Comparison of ENCODE assay signal across 1 cellular context in the genomic region with DNA sequence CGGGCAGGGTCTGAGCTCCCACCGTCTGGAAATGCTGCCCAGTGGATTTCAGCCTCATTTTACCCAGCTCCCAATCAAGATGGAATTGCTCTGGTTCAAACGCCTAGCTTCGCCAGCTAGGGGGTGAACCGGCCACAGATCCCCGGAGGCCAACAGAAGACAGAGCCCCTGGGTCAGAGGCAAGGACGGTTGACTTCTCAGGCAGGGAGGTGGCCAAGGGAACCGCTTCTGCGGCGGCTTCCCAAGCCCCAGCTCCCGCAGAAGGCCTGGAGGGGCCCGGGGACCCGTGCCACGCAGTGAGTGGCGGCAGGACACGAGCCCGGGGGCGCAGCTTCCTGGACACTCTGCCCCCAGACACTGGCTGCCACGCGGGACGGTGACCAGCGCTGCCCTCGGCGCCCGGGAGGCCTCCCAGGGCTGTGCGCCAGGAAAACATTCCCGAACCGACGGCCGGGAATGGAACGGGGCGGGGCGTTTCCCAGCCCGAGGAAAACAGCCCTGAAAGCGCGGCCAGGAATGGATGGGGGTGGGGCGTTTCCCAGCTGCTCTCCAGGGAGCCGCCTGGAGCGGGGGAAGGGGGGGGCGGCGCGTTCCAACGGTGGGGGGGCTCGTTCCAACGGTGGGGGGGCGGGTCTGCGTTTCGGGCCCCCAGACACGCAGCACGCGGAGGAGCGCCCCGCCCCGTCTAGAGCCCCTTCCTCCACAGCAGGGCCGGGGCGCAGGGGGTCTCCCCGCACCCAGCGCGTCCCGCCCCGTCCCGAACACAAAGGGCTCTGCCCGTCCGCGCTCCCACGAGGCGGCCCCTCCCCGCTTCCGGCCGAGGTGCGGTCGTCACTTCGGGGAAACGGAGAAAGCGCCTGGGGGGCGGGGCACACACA.
TF ChIP-seq lines count a peak whose summit lies in the region.

No MANE protein-coding gene starts in this region.

TF ChIP-seq in HepG2, 621 proteins besides CTCF, POLR2A, EP300 and RAD21 (continued from another document and continues in another):
- TF ChIP-seq ZNF644 (CRISPR knock-in tag; IDR thresholded peaks at IDR 0.05; ENCODE audit: low read depth) (no peak), ZBTB3 (CRISPR knock-in tag; IDR thresholded peaks at IDR 0.05; ENCODE audit: borderline replicate concordance, low read depth) (peak; percentile 61; the same call in 1 of the 2 replicates), JDP2 (CRISPR knock-in tag; IDR thresholded peaks at IDR 0.05; ENCODE audit: borderline replicate concordance) (no peak), BATF2 (CRISPR knock-in tag; IDR thresholded peaks at IDR 0.05) (peak; percentile 48; the same call in 1 of the 2 replicates), AKNA (CRISPR knock-in tag; IDR thresholded peaks at IDR 0.05; ENCODE audit: borderline replicate concordance) (no peak), CREB1 (IDR thresholded peaks at IDR 0.05) (peak; percentile 50; the same call in 1 of the 2 replicates), CREB1 (CRISPR knock-in tag; IDR thresholded peaks at IDR 0.05) (peak; percentile 76; the same call in 1 of the 2 replicates), TBL1XR1 (IDR thresholded peaks at IDR 0.05; ENCODE audit: borderline replicate concordance, low read length, partially characterized antibody) (no peak), SATB2 (CRISPR knock-in tag; IDR thresholded peaks at IDR 0.05) (no peak), CBX1 (IDR thresholded peaks at IDR 0.05; ENCODE audit: low read depth) (no peak), AHR (CRISPR knock-in tag; IDR thresholded peaks at IDR 0.05) (no peak), LCORL (IDR thresholded peaks at IDR 0.05) (no peak), LCORL (CRISPR knock-in tag; IDR thresholded peaks at IDR 0.05) (peak; percentile 86), HOMEZ (CRISPR knock-in tag; IDR thresholded peaks at IDR 0.05; ENCODE audit: low read depth) (no peak; the same call in 1 of the 2 replicates), PBX3 (CRISPR knock-in tag; IDR thresholded peaks at IDR 0.05; ENCODE audit: borderline replicate concordance) (no peak), ZBTB14 (CRISPR knock-in tag; IDR thresholded peaks at IDR 0.05) (no peak), SP2 (CRISPR knock-in tag; IDR thresholded peaks at IDR 0.05) (no peak), ZNF570 (CRISPR knock-in tag; IDR thresholded peaks at IDR 0.05; ENCODE audit: borderline replicate concordance) (no peak), HNF1A (IDR thresholded peaks at IDR 0.05; ENCODE audit: low read depth) (no peak), HNF1A (CRISPR knock-in tag; IDR thresholded peaks at IDR 0.05; ENCODE audit: borderline replicate concordance) (peak; percentile 72; the same call in 1 of the 2 replicates), ISX (CRISPR knock-in tag; conservative IDR thresholded peaks at IDR 0.05) (no peak), ZEB1 (IDR thresholded peaks at IDR 0.05; ENCODE audit: insufficient replicate concordance, low read depth) (no peak), BHLHE40 (IDR thresholded peaks at IDR 0.05; ENCODE audit: low read length) (no peak), ZNF547 (CRISPR knock-in tag; IDR thresholded peaks at IDR 0.05) (peak; percentile 87)
- TF ChIP-seq, protein P1, sequence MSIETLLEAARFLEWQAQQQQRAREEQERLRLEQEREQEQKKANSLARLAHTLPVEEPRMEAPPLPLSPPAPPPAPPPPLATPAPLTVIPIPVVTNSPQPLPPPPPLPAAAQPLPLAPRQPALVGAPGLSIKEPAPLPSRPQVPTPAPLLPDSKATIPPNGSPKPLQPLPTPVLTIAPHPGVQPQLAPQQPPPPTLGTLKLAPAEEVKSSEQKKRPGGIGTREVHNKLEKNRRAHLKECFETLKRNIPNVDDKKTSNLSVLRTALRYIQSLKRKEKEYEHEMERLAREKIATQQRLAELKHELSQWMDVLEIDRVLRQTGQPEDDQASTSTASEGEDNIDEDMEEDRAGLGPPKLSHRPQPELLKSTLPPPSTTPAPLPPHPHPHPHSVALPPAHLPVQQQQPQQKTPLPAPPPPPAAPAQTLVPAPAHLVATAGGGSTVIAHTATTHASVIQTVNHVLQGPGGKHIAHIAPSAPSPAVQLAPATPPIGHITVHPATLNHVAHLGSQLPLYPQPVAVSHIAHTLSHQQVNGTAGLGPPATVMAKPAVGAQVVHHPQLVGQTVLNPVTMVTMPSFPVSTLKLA (IDR thresholded peaks at IDR 0.05), result no peak
- TF ChIP-seq, protein P2, sequence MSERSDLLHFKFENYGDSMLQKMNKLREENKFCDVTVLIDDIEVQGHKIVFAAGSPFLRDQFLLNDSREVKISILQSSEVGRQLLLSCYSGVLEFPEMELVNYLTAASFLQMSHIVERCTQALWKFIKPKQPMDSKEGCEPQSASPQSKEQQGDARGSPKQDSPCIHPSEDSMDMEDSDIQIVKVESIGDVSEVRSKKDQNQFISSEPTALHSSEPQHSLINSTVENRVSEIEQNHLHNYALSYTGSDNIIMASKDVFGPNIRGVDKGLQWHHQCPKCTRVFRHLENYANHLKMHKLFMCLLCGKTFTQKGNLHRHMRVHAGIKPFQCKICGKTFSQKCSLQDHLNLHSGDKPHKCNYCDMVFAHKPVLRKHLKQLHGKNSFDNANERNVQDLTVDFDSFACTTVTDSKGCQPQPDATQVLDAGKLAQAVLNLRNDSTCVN (CRISPR knock-in tag; IDR thresholded peaks at IDR 0.05; ENCODE audit: borderline replicate concordance), result 0 out of 2 replicates have a peak, but pooled peaks have one; percentile 18
- TF ChIP-seq, protein P3, sequence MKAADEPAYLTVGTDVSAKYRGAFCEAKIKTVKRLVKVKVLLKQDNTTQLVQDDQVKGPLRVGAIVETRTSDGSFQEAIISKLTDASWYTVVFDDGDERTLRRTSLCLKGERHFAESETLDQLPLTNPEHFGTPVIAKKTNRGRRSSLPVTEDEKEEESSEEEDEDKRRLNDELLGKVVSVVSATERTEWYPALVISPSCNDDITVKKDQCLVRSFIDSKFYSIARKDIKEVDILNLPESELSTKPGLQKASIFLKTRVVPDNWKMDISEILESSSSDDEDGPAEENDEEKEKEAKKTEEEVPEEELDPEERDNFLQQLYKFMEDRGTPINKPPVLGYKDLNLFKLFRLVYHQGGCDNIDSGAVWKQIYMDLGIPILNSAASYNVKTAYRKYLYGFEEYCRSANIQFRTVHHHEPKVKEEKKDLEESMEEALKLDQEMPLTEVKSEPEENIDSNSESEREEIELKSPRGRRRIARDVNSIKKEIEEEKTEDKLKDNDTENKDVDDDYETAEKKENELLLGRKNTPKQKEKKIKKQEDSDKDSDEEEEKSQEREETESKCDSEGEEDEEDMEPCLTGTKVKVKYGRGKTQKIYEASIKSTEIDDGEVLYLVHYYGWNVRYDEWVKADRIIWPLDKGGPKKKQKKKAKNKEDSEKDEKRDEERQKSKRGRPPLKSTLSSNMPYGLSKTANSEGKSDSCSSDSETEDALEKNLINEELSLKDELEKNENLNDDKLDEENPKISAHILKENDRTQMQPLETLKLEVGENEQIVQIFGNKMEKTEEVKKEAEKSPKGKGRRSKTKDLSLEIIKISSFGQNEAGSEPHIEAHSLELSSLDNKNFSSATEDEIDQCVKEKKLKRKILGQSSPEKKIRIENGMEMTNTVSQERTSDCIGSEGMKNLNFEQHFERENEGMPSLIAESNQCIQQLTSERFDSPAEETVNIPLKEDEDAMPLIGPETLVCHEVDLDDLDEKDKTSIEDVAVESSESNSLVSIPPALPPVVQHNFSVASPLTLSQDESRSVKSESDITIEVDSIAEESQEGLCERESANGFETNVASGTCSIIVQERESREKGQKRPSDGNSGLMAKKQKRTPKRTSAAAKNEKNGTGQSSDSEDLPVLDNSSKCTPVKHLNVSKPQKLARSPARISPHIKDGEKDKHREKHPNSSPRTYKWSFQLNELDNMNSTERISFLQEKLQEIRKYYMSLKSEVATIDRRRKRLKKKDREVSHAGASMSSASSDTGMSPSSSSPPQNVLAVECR (CRISPR knock-in tag; IDR thresholded peaks at IDR 0.05; ENCODE audit: borderline replicate concordance), result peak; percentile 58; the same call in 1 of the 2 replicates
- TF ChIP-seq, protein P4, sequence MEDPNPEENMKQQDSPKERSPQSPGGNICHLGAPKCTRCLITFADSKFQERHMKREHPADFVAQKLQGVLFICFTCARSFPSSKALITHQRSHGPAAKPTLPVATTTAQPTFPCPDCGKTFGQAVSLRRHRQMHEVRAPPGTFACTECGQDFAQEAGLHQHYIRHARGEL (CRISPR knock-in tag; IDR thresholded peaks at IDR 0.05), result no peak
